8 cellular contexts compared by ENCODE assay signal in the genomic region with DNA sequence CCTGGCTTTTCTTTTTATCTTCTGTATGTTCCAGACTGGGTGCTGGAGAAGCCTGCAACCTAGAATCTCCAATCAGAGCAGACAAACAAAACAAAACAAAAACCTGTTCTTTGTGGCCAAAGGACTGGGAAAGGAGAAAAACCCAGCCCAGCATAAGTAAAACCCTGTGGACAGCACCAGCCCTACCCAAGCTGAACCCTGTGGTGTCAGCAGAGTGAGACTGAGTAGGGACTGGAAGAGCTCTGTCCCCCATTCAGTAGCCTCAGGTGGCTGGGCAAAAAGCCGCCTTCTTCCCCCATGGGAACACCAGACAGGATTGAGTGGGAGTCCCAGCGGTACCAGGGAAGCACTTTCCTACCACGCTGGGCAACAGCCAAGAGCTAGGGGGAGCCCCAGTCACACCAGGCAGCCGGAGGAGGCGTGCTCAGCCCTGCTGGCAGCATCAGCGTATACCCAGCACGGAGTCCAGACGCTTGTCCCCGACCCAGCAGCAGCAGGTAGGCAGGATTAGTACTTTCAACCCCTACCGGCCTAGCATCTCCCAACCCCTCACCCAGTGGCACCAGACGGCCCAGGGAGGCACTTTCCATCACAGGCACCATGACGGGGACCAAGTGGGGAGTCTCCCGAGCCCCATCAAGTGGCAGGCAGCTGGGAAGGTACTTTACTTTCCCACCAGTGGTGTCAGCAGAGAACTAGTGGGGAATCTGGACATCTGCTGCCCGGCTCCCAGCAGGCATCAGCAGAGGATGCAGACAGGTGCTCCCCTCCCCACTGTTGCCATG. TPM values are rescaled to one million over a fixed set of nuclear protein-coding genes. Genes with fewer than 3 reads are reported as not detected.
DNase-seq lines count a peak whose midpoint lies in the region; ATAC-seq, FAIRE-seq and TF ChIP-seq lines count a peak whose summit lies in the region.

No MANE protein-coding gene starts in this region.

- peak overlapping the region in 3 of 4 donors; percentile 38 to 51 (median 49) for H3K4me3 ChIP-seq in upper lobe of left lung

- peak; percentile 27 to 87 (median 57) for TF ChIP-seq CTCF in upper lobe of left lung (IDR thresholded peaks at IDR 0.05)

- TF ChIP-seq EP300 in upper lobe of left lung (IDR thresholded peaks at IDR 0.05), result no peak

- ATAC-seq in upper lobe of left lung (ENCODE audit: low FRiP score in 2 of 2), result peak; percentile 91 to 92

- CTCF ChIA-PET in activated naive CD4-positive, alpha-beta T cell treated with anti-CD3 and anti-CD28 coated beads for 36 hours (lab: Charles Lee), result interaction anchor here (0.7 to 2.1 kb wide), 9 partner anchors 8 to 191 kb away, joined by 3 to 9 read pairs (median 3); no protein-coding TSS in a partner anchor

- no peaks in the 10 kb centered on the region for H3K4me1 Mint-ChIP-seq in activated naive CD4-positive, alpha-beta T cell treated with anti-CD3 and anti-CD28 coated beads for 36 hours (ENCODE audit: low read depth)

- DNase-seq in EH (ENCODE audit: low read depth), result peak; percentile 80
- DNase-seq in H54 (ENCODE audit: insufficient read length, low spot score), result peak; percentile 33
- peak; percentile 70 for DNase-seq in LoVo (ENCODE audit: low spot score)
- peak; percentile 83 for DNase-seq in RPMI7951 (ENCODE audit: low read depth)
- peak; percentile 63 for DNase-seq in activated naive CD4-positive, alpha-beta T cell treated with anti-CD3 and anti-CD28 coated beads for 36 hours
- peak; percentile 73 for DNase-seq in glomerular visceral epithelial cell (ENCODE audit: extremely low spot score)
- DNase-seq in nucleus accumbens (lab: John Stamatoyannopoulos, UW), result peak; percentile 0 to 87 (median 64)
- peak; percentile 74 to 81 for DNase-seq in upper lobe of left lung

- intact Hi-C loops in activated naive CD4-positive, alpha-beta T cell treated with anti-CD3 and anti-CD28 coated beads for 36 hours (cut with micrococcal nuclease), result loop anchor here (1.0 kb wide), 3 partner anchors 75 to 190 kb away; no protein-coding TSS in a partner anchor

- peaks cover 3% of the 10 kb centered on the region for H3K27me3 Mint-ChIP-seq in activated naive CD4-positive, alpha-beta T cell treated with anti-CD3 and anti-CD28 coated beads for 36 hours (ENCODE audit: low read depth)

- peaks cover 0 to 3% (median 0%) of the 10 kb centered on the region in 4 donors for H3K4me1 ChIP-seq in upper lobe of left lung

- no peaks in the 10 kb centered on the region for H3K36me3 Mint-ChIP-seq in activated naive CD4-positive, alpha-beta T cell treated with anti-CD3 and anti-CD28 coated beads for 36 hours (ENCODE audit: low read depth)

- H3K4me3 Mint-ChIP-seq in activated naive CD4-positive, alpha-beta T cell treated with anti-CD3 and anti-CD28 coated beads for 36 hours, result peak overlapping the region; percentile 59

- H3K9me3 Mint-ChIP-seq in activated naive CD4-positive, alpha-beta T cell treated with anti-CD3 and anti-CD28 coated beads for 36 hours, result no peaks in the 10 kb centered on the region

- no peaks in the 10 kb centered on the region for H3K27me3 ChIP-seq in upper lobe of left lung

- no peak overlapping the region for H3K27ac Mint-ChIP-seq in activated naive CD4-positive, alpha-beta T cell treated with anti-CD3 and anti-CD28 coated beads for 36 hours

- TF ChIP-seq POLR2A in H54 (IDR thresholded peaks at IDR 0.05; ENCODE audit: low read depth, low read length), result no peak
- no peak for TF ChIP-seq POLR2A in upper lobe of left lung (IDR thresholded peaks at IDR 0.05)

- H3K36me3 ChIP-seq in upper lobe of left lung, result no peaks in the 10 kb centered on the region

- 15% methylated on average over 11 of the region's 14 CpGs; no CpG with 5 or more reads in 1 of the 2 donors for WGBS in upper lobe of left lung, 2 donors

- no peaks in the 10 kb centered on the region for H3K9me3 ChIP-seq in upper lobe of left lung

- peak overlapping the region in 1 of 4 donors; percentile 32 for H3K27ac ChIP-seq in upper lobe of left lung

- FAIRE-seq in H54 (lab: Jason Lieb, UNC), result no peak

RNA-seq across cellular contexts. Expression of a gene that starts 8.6 kb away (rescaled TPM):
- total RNA-seq in RPMI7951 (2014; rRNA removed; shearing (Covaris generic)), result 5.8 and 6.1 TPM in 2 replicates
- 1 to 10 TPM; 1.4 TPM for total RNA-seq in activated naive CD4-positive, alpha-beta T cell treated with anti-CD3 and anti-CD28 coated beads for 36 hours
- 10 to 100 TPM in 1 of 6 donors, 1 to 10 TPM in 5; 4.2 to 10.7 (median 7.8) TPM for total RNA-seq in upper lobe of left lung

Comparison
In these comparisons a context has a peak if more than half of its experiments do, and no peak if none do; other contexts are left out.
1. DNase-seq: peak in every context shown above with its lines; median percentile 83 in RPMI7951; 80 in EH; 78 in upper lobe of left lung; 73 in glomerular visceral epithelial cell; 70 in LoVo; 64 in nucleus accumbens; 63 in activated naive CD4-positive, alpha-beta T cell treated with anti-CD3 and anti-CD28 coated beads for 36 hours; 33 in H54.